Comparison of ENCODE assay signal across 14 cellular contexts in the genomic region with DNA sequence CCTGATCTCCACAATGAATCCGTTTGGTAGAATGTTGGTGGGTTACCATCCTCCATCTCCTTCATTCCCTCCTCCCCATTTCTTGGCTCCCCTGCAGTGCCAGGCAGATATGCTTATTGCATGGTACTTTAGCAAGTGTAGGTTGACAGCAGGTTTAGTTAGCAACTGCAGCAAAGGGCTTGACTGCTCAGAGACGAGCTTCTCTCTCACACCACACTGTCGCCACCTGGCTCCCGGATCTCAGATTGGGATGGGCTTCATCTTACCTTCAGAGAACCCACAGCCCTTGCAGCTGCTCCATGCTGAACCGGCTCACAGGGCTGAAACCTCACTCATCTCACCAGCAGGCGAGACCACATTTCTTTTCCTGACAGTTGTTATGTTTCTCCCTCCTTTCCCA.
A peak's percentile ranks its signal among the peaks of the same experiment; 100 is the strongest.
DNase-seq lines count a peak whose midpoint lies in the region; ATAC-seq and TF ChIP-seq lines count a peak whose summit lies in the region.
"Had no signal": no experiment of that assay in that cellular context is flagged by ENCODE, and none has a peak within 500 bp of the region (broad histone marks: within the 10 kb centered on the region; RNA-seq: fewer than 3 reads in every experiment).

No MANE protein-coding gene starts in this region.

- POLR2A ChIA-PET in MCF 10A (lab: Yijun Ruan, JAX) = interaction anchor here (1.1 kb wide), 1 partner anchor 228 kb away, joined by 3 read pairs; no protein-coding TSS in a partner anchor

- no peaks in the 10 kb centered on the region for H3K27me3 ChIP-seq in mammary epithelial cell (ENCODE audit: insufficient read depth, low read length)
- H3K27me3 ChIP-seq in OCI-LY3 (ENCODE audit: low read depth, low read length) = peaks cover 47% of the 10 kb centered on the region
- peaks cover 10% of the 10 kb centered on the region for H3K27me3 ChIP-seq in left ventricle myocardium inferior (ENCODE audit: low read depth)

- no peaks in the 10 kb centered on the region for H3K9me3 ChIP-seq in mammary epithelial cell (replicated peaks; ENCODE audit: insufficient read depth, low read length)
- H3K9me3 ChIP-seq in OCI-LY3 (ENCODE audit: insufficient read depth, low read length) = no peaks in the 10 kb centered on the region
- H3K9me3 ChIP-seq in left ventricle myocardium inferior (replicated peaks) = no peaks in the 10 kb centered on the region

- H3K4me2 ChIP-seq in mammary epithelial cell (ENCODE audit: insufficient read depth, low read depth, low read length) = no peak overlapping the region
- 0 out of 2 replicates have a peak overlapping the region, but pooled peaks have one; percentile 16 for H3K4me2 ChIP-seq in OCI-LY3 (ENCODE audit: low read length)

- 95% methylated on average over 4 of the region's 6 CpGs for WGBS in mammary epithelial cell (ENCODE audit: low coverage, missing lambda C conversion rate)

- CTCF ChIA-PET in MCF 10A (lab: Yijun Ruan, JAX) = interaction anchor here (0.6 to 3.5 kb wide), 7 partner anchors 13 to 1147 kb away, joined by 3 to 9 read pairs (median 3); no protein-coding TSS in a partner anchor
- CTCF ChIA-PET in mammary epithelial cell (lab: Charles Lee; ENCODE audit: low non-redundant PET) = no interaction called here

- H3K79me2 ChIP-seq in mammary epithelial cell (ENCODE audit: insufficient read depth, low read length) = no peaks in the 10 kb centered on the region
- no peaks in the 10 kb centered on the region for H3K79me2 ChIP-seq in OCI-LY3 (ENCODE audit: low read length)

- H3K27ac Mint-ChIP-seq in MCF 10A (ENCODE audit: low read depth, unreplicated experiment) = no peak overlapping the region
- H3K27ac Mint-ChIP-seq: CD4-positive, alpha-beta T cell; naive thymus-derived CD4-positive, alpha-beta T cell had no signal

- H3K4me3 ChIP-seq in mammary epithelial cell (replicated peaks in 1 of 3; ENCODE audit: insufficient read depth in 1 of 3, low read depth in 2 of 3, low read length in 3 of 3) (no peak overlapping the region), OCI-LY3 (ENCODE audit: low read length) (no peak overlapping the region), left ventricle myocardium inferior (no peak overlapping the region)

- DNase-seq in MCF 10A (ENCODE audit: unreplicated experiment) (peak; percentile 25), mammary epithelial cell (no peak), left ventricle myocardium inferior (no peak), KG1 (lab: John Stamatoyannopoulos, UW) (no peak)
- no peak for DNase-seq in activated naive CD4-positive, alpha-beta T cell treated with Interleukin-2 at 50 U/mL for 16 hours
- DNase-seq in stimulated activated CD4-positive, alpha-beta T cell treated with anti-CD3 and anti-CD28 coated beads, Interleukin-1b, Interleukin-23, amount 100 ng/mL, for 48 hours = no peak
- DNase-seq: activated T-cell treated with anti-CD3 and anti-CD28 coated beads for 4 hours; CD4-positive, alpha-beta T cell; glutamatergic neuron; NCI-H2029; substantia nigra had no signal

- no peak overlapping the region for H3K27ac ChIP-seq in mammary epithelial cell (ENCODE audit: insufficient read depth, low read depth, low read length)
- no peak overlapping the region for H3K27ac ChIP-seq in OCI-LY3 (ENCODE audit: low read length)
- H3K27ac ChIP-seq in left ventricle myocardium inferior (replicated peaks) = no peak overlapping the region

- H3K36me3 Mint-ChIP-seq in MCF 10A (ENCODE audit: insufficient read depth, unreplicated experiment) = peaks cover 4% of the 10 kb centered on the region

- peaks cover 18% of the 10 kb centered on the region for H3K4me1 Mint-ChIP-seq in MCF 10A (ENCODE audit: insufficient read depth, unreplicated experiment)

- no peak overlapping the region for H3K9ac ChIP-seq in mammary epithelial cell (ENCODE audit: insufficient read depth, low read length)
- H3K9ac ChIP-seq in OCI-LY3 (ENCODE audit: low read length) = no peak overlapping the region

- H2AFZ ChIP-seq in mammary epithelial cell (ENCODE audit: low read depth, low read length) = no peak overlapping the region
- 0 out of 2 replicates have a peak overlapping the region, but pooled peaks have one; percentile 39 for H2AFZ ChIP-seq in OCI-LY3 (ENCODE audit: low read depth, low read length)

- no peak for TF ChIP-seq CTCF in MCF 10A (IDR thresholded peaks at IDR 0.05; ENCODE audit: unreplicated experiment)
- TF ChIP-seq CTCF in mammary epithelial cell (conservative IDR thresholded peaks at IDR 0.05 in 1 of 2, IDR thresholded peaks at IDR 0.05 in 1 of 2; ENCODE audit: extremely low read depth in 1 of 2, insufficient read depth in 1 of 2, low read depth in 1 of 2, low read length in 2 of 2) = peak in 1 of 2 donors; percentile 19
- peak; percentile 64 for TF ChIP-seq CTCF in OCI-LY3 (IDR thresholded peaks at IDR 0.05; ENCODE audit: low read depth, low read length)
- peak; percentile 44 for TF ChIP-seq CTCF in left ventricle myocardium inferior (IDR thresholded peaks at IDR 0.05; ENCODE audit: borderline replicate concordance)

- peaks cover 33% of the 10 kb centered on the region for H3K27me3 Mint-ChIP-seq in MCF 10A (ENCODE audit: insufficient read depth, unreplicated experiment)

- no peaks in the 10 kb centered on the region for H4K20me1 ChIP-seq in mammary epithelial cell (ENCODE audit: insufficient read depth, low read length)
- no peaks in the 10 kb centered on the region for H4K20me1 ChIP-seq in OCI-LY3 (ENCODE audit: insufficient read depth, low read length)

- dilution Hi-C loops in mammary epithelial cell (cut with HindIII; ENCODE audit: low sequenced_read_pairs) = no loop called here

- H3K9me3 Mint-ChIP-seq in MCF 10A (ENCODE audit: unreplicated experiment) = no peaks in the 10 kb centered on the region
- H3K9me3 Mint-ChIP-seq: CD4-positive, alpha-beta T cell had no signal

- peaks cover 22% of the 10 kb centered on the region for H3K4me1 ChIP-seq in mammary epithelial cell (ENCODE audit: insufficient read depth, low read length)
- H3K4me1 ChIP-seq in OCI-LY3 (ENCODE audit: low read length) = peaks cover 13% of the 10 kb centered on the region
- H3K4me1 ChIP-seq in left ventricle myocardium inferior = no peaks in the 10 kb centered on the region

- H3K36me3 ChIP-seq in mammary epithelial cell (ENCODE audit: insufficient read depth, low read length) = no peaks in the 10 kb centered on the region
- no peaks in the 10 kb centered on the region for H3K36me3 ChIP-seq in OCI-LY3 (replicated peaks; ENCODE audit: low read depth, low read length)
- H3K36me3 ChIP-seq in left ventricle myocardium inferior = no peaks in the 10 kb centered on the region

- in situ Hi-C loops in mammary epithelial cell (cut with MboI; ENCODE audit: low sequenced_read_pairs in 2 of 2) = no loop called here

- BruUV-seq in MCF 10A (replicated peaks; lab: Mats Ljungman, UMichigan) (no TSS peak), mammary epithelial cell (replicated peaks; lab: Mats Ljungman, UMichigan) (no TSS peak)

- no peak for ATAC-seq in GM18517 (IDR thresholded peaks at IDR 0.05; ENCODE audit: unreplicated experiment)
- ATAC-seq: naive thymus-derived CD4-positive, alpha-beta T cell had no signal

- no peak overlapping the region for H3K4me3 Mint-ChIP-seq in MCF 10A (ENCODE audit: unreplicated experiment)
- H3K4me3 Mint-ChIP-seq: CD4-positive, alpha-beta T cell; naive thymus-derived CD4-positive, alpha-beta T cell had no signal

- intact Hi-C loops in MCF 10A (cut with micrococcal nuclease) (no loop called here), mammary epithelial cell (cut with micrococcal nuclease) (loop anchor here (5.0 to 10.0 kb wide), 3 partner anchors 34 to 121 kb away; no protein-coding TSS in a partner anchor), left ventricle myocardium inferior (cut with micrococcal nuclease) (no loop called here)
